14 cellular contexts compared by ENCODE assay signal in the genomic region with DNA sequence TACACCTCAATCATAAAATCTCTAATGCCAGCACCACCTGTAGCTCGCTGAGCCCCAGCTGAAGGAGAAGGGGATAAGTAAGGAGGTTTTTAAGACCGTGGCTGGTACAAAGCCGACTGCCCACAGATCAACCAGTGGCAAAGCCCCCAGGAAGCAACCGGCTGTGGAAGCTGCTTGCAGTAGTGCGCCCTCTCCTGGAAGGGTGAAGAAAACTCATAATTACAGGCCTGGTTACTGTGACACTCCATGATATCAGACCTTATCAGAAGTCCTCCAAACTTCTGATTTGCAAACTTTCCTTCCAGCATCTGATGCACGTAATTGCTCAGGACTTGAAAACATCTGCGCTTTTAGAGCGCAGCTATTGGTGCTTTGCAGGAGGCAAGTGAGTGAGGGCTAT.
DNase-seq lines count a peak whose midpoint lies in the region; ATAC-seq, FAIRE-seq and TF ChIP-seq lines count a peak whose summit lies in the region.
"Had no signal": no experiment of that assay in that cellular context is flagged by ENCODE, and none has a peak within 500 bp of the region (broad histone marks: within the 10 kb centered on the region; RNA-seq: fewer than 3 reads in every experiment).

No MANE protein-coding gene starts in this region.

- in situ Hi-C loops in KBM-7 (cut with MboI; ENCODE audit: low pct_unique_long_range_greater_than_20kb, low sequenced_read_pairs) (loop anchor here (10.0 kb wide), 1 partner anchor 137 kb away; no protein-coding TSS in a partner anchor), GM12878 (cut with MboI) (no loop called here)

- H3K36me3 ChIP-seq in GM12878 (ENCODE audit: control insufficient read depth in 2 of 2, insufficient read depth in 2 of 2, low read length in 1 of 2): no peaks in the 10 kb centered on the region
- H3K36me3 ChIP-seq in neutrophil: no peaks in the 10 kb centered on the region
- H3K36me3 ChIP-seq: uterus had no signal

- no peaks in the 10 kb centered on the region for H3K27me3 ChIP-seq in GM12878 (replicated peaks in 1 of 2; ENCODE audit: control insufficient read depth in 2 of 2, insufficient read depth in 2 of 2, low read length in 1 of 2)
- no peaks in the 10 kb centered on the region for H3K27me3 ChIP-seq in neutrophil
- H3K27me3 ChIP-seq: uterus had no signal

- peaks cover 5% of the 10 kb centered on the region for H3K36me3 Mint-ChIP-seq in activated CD4-positive, alpha-beta T cell treated with anti-CD3 and anti-CD28 coated beads, Interleukin-2, amount 10 ng/mL, durations not matched to agents 24 days and 14 days (ENCODE audit: low read depth)
- H3K36me3 Mint-ChIP-seq in activated CD4-positive, alpha-beta T cell treated with anti-CD3 and anti-CD28 coated beads, Interleukin-2, amount 10 ng/mL, durations not matched to agents 7 days and 5 days (ENCODE audit: low read depth): no peaks in the 10 kb centered on the region

- H3K9ac ChIP-seq in GM12878 (ENCODE audit: control insufficient read depth, insufficient read depth, low read length): no peak overlapping the region

- H3K4me2 ChIP-seq in GM12878 (ENCODE audit: control insufficient read depth, insufficient read depth): no peak overlapping the region

- peak; percentile 1 to 32 (median 28); a peak in 1 of 6 replicates for TF ChIP-seq CTCF in GM12878 (IDR thresholded peaks at IDR 0.05 in 2 of 3, conservative IDR thresholded peaks at IDR 0.05 in 1 of 3; ENCODE audit: control insufficient read depth in 2 of 3, extremely low read depth in 1 of 3, insufficient read depth in 1 of 3, low read depth in 3 of 3, low read length in 3 of 3)
- peak; percentile 66 for TF ChIP-seq CTCF in neutrophil (IDR thresholded peaks at IDR 0.05)

- peak; percentile 63 for DNase-seq in activated CD4-positive, alpha-beta T cell treated with anti-CD3 and anti-CD28 coated beads, Interleukin-2, amount 10 ng/mL, durations not matched to agents 24 days and 14 days
- DNase-seq in activated CD4-positive, alpha-beta T cell treated with anti-CD3 and anti-CD28 coated beads, Interleukin-2, amount 10 ng/mL, durations not matched to agents 7 days and 5 days: no peak
- DNase-seq in KBM-7: peak; percentile 49
- DNase-seq in GM12878 (ENCODE audit: low read depth, low spot score): no peak
- DNase-seq in middle frontal gyrus (ENCODE audit: extremely low spot score, low spot score): no peak
- DNase-seq in activated CD8-positive, alpha-beta memory T cell treated with anti-CD3 and anti-CD28 coated beads, Interleukin-2, amount 50 U/mL, for 4 hours: no peak
- DNase-seq in NCI-H1417 treated with DMSO at 0.1 percent for 48 hours (lab: John Stamatoyannopoulos, UW): no peak
- DNase-seq: head of caudate nucleus, uterus had no signal

- intact Hi-C loops in activated CD4-positive, alpha-beta T cell treated with anti-CD3 and anti-CD28 coated beads, Interleukin-2, amount 10 ng/mL, durations not matched to agents 24 days and 14 days (cut with micrococcal nuclease): loop anchor here (10.0 kb wide), 1 partner anchor 417 kb away; no protein-coding TSS in a partner anchor
- intact Hi-C loops in GM12878 (cut with micrococcal nuclease; ENCODE audit: unreplicated experiment): loop anchor here (10.0 kb wide), 1 partner anchor 407 kb away; no protein-coding TSS in a partner anchor

- no peak for TF ChIP-seq EP300 in GM12878 (IDR thresholded peaks at IDR 0.05; ENCODE audit: borderline replicate concordance in 1 of 2, control insufficient read depth in 1 of 2, low read depth in 2 of 2, low read length in 2 of 2)

- TF ChIP-seq RAD21 in GM12878 (IDR thresholded peaks at IDR 0.05; ENCODE audit: insufficient read depth, low read depth, low read length): no peak

- H3K4me1 ChIP-seq in GM12878 (ENCODE audit: control insufficient read depth, insufficient read depth, low read length): no peaks in the 10 kb centered on the region
- peaks cover 46 to 50% of the 10 kb centered on the region in 2 experiments for H3K4me1 ChIP-seq in neutrophil (ENCODE audit: control insufficient read depth in 1 of 2, insufficient read depth in 1 of 2, low read depth in 1 of 2, low read length in 1 of 2)
- H3K4me1 ChIP-seq: uterus had no signal

- H3K4me1 Mint-ChIP-seq in activated CD4-positive, alpha-beta T cell treated with anti-CD3 and anti-CD28 coated beads, Interleukin-2, amount 10 ng/mL, durations not matched to agents 24 days and 14 days: peaks cover 11% of the 10 kb centered on the region
- H3K4me1 Mint-ChIP-seq in activated CD4-positive, alpha-beta T cell treated with anti-CD3 and anti-CD28 coated beads, Interleukin-2, amount 10 ng/mL, durations not matched to agents 7 days and 5 days: peaks cover 5% of the 10 kb centered on the region
- H3K4me1 Mint-ChIP-seq: nephron had no signal

- H3K27ac Mint-ChIP-seq in activated CD4-positive, alpha-beta T cell treated with anti-CD3 and anti-CD28 coated beads, Interleukin-2, amount 10 ng/mL, durations not matched to agents 24 days and 14 days: no peak overlapping the region
- no peak overlapping the region for H3K27ac Mint-ChIP-seq in activated CD4-positive, alpha-beta T cell treated with anti-CD3 and anti-CD28 coated beads, Interleukin-2, amount 10 ng/mL, durations not matched to agents 7 days and 5 days
- H3K27ac Mint-ChIP-seq: nephron; T-helper 2 cell treated with Interferon-gamma antibody and Interleukin-4, amounts not matched to agents 5 μg/mL and 100 μg/mL, for 36 hours had no signal

- H3K4me3 Mint-ChIP-seq in activated CD4-positive, alpha-beta T cell treated with anti-CD3 and anti-CD28 coated beads, Interleukin-2, amount 10 ng/mL, durations not matched to agents 24 days and 14 days: no peak overlapping the region
- H3K4me3 Mint-ChIP-seq in activated CD4-positive, alpha-beta T cell treated with anti-CD3 and anti-CD28 coated beads, Interleukin-2, amount 10 ng/mL, durations not matched to agents 7 days and 5 days: no peak overlapping the region
- H3K4me3 Mint-ChIP-seq: nephron; T-helper 2 cell treated with Interferon-gamma antibody and Interleukin-4, amounts not matched to agents 5 μg/mL and 100 μg/mL, for 36 hours had no signal

- FAIRE-seq in GM12878 (lab: Jason Lieb, UNC): no peak
- FAIRE-seq: colon, GM18507 had no signal

- CTCF ChIA-PET in activated CD4-positive, alpha-beta T cell treated with anti-CD3 and anti-CD28 coated beads, Interleukin-2, amount 10 ng/mL, durations not matched to agents 7 days and 5 days (lab: Charles Lee): interaction anchor here (0.6 to 1.2 kb wide), 3 partner anchors 62 to 556 kb away, joined by 3 to 4 read pairs (median 3); no protein-coding TSS in a partner anchor
- CTCF ChIA-PET in GM12878 (lab: Yijun Ruan, JAX): interaction anchor here (0.6 to 12.5 kb wide), 3 partner anchors 10 to 156 kb away, joined by 3 to 417 read pairs (median 4); no protein-coding TSS in a partner anchor

- no peaks in the 10 kb centered on the region for H4K20me1 ChIP-seq in GM12878 (ENCODE audit: control insufficient read depth, insufficient read depth)

- H3K79me2 ChIP-seq in GM12878 (ENCODE audit: control insufficient read depth, insufficient read depth, low read length): no peaks in the 10 kb centered on the region

- POLR2A ChIA-PET in activated CD4-positive, alpha-beta T cell treated with anti-CD3 and anti-CD28 coated beads, Interleukin-2, amount 10 ng/mL, durations not matched to agents 7 days and 5 days (lab: Charles Lee): no interaction called here
- POLR2A ChIA-PET in GM12878 (lab: Charles Lee): no interaction called here

- WGBS in GM12878 (ENCODE audit: insufficient coverage, insufficient replicate concordance, low lambda C conversion rate, missing lambda C conversion rate): 52% methylated on average over 8 of the region's 8 CpGs

- H3K9me3 Mint-ChIP-seq in activated CD4-positive, alpha-beta T cell treated with anti-CD3 and anti-CD28 coated beads, Interleukin-2, amount 10 ng/mL, durations not matched to agents 24 days and 14 days: peaks cover 22% of the 10 kb centered on the region
- H3K9me3 Mint-ChIP-seq in activated CD4-positive, alpha-beta T cell treated with anti-CD3 and anti-CD28 coated beads, Interleukin-2, amount 10 ng/mL, durations not matched to agents 7 days and 5 days: peaks cover 2% of the 10 kb centered on the region

- H2AFZ ChIP-seq in GM12878 (ENCODE audit: control insufficient read depth, low read depth, low read length): no peak overlapping the region

- H3K27ac ChIP-seq in GM12878 (ENCODE audit: control insufficient read depth, insufficient read depth) (no peak overlapping the region), neutrophil (no peak overlapping the region)
- H3K27ac ChIP-seq: uterus had no signal

- SMC1A ChIA-PET in GM12878 (lab: Charles Lee; ENCODE audit: uncharacterized antibody, unreplicated experiment): interaction anchor here (0.8 to 8.2 kb wide), 2 partner anchors 139 to 155 kb away, joined by 3 to 266 read pairs; no protein-coding TSS in a partner anchor

- H3K4me3 ChIP-seq in GM12878 (no peak overlapping the region), neutrophil (ENCODE audit: low read depth in 1 of 2, low read length in 1 of 2) (no peak overlapping the region)
- H3K4me3 ChIP-seq: uterus had no signal

- RAD21 ChIA-PET in GM12878 (lab: Charles Lee; ENCODE audit: unreplicated experiment): interaction anchor here (9.1 kb wide), 1 partner anchor 155 kb away, joined by 268 read pairs; no protein-coding TSS in a partner anchor

- H3K27me3 Mint-ChIP-seq in activated CD4-positive, alpha-beta T cell treated with anti-CD3 and anti-CD28 coated beads, Interleukin-2, amount 10 ng/mL, durations not matched to agents 24 days and 14 days: peaks cover 4% of the 10 kb centered on the region
- H3K27me3 Mint-ChIP-seq in activated CD4-positive, alpha-beta T cell treated with anti-CD3 and anti-CD28 coated beads, Interleukin-2, amount 10 ng/mL, durations not matched to agents 7 days and 5 days: peaks cover 15% of the 10 kb centered on the region

- no peak; the same call in 2 of the 3 replicates for ATAC-seq in GM12878

- H3K9me3 ChIP-seq in GM12878 (replicated peaks; ENCODE audit: control insufficient read depth, insufficient read depth, low read length): no peaks in the 10 kb centered on the region; the same call in 2 of the 3 replicates
- no peaks in the 10 kb centered on the region for H3K9me3 ChIP-seq in neutrophil
- H3K9me3 ChIP-seq: uterus had no signal

- BruUV-seq in GM12878 (replicated peaks; lab: Mats Ljungman, UMichigan): no TSS peak

- TF ChIP-seq POLR2A in GM12878 (IDR thresholded peaks at IDR 0.05; ENCODE audit: low read depth, low read length): no peak

TF ChIP-seq in GM12878, 131 proteins besides CTCF, POLR2A, EP300 and RAD21 (continues in another document):
- TF ChIP-seq CHD4 (IDR thresholded peaks at IDR 0.05): no peak

Comparison
In these comparisons a context has a peak if more than half of its experiments do, and no peak if none do; other contexts are left out.
1. DNase-seq: peak in activated CD4-positive, alpha-beta T cell treated with anti-CD3 and anti-CD28 coated beads, Interleukin-2, amount 10 ng/mL, durations not matched to agents 24 days and 14 days (single experiment) and KBM-7 (single experiment); none in activated CD4-positive, alpha-beta T cell treated with anti-CD3 and anti-CD28 coated beads, Interleukin-2, amount 10 ng/mL, durations not matched to agents 7 days and 5 days (single experiment), GM12878 (single experiment), middle frontal gyrus (single experiment), activated CD8-positive, alpha-beta memory T cell treated with anti-CD3 and anti-CD28 coated beads, Interleukin-2, amount 50 U/mL, for 4 hours (single experiment) and NCI-H1417 treated with DMSO at 0.1 percent for 48 hours (single experiment).